1 cellular context compared by ENCODE assay signal in the genomic region with DNA sequence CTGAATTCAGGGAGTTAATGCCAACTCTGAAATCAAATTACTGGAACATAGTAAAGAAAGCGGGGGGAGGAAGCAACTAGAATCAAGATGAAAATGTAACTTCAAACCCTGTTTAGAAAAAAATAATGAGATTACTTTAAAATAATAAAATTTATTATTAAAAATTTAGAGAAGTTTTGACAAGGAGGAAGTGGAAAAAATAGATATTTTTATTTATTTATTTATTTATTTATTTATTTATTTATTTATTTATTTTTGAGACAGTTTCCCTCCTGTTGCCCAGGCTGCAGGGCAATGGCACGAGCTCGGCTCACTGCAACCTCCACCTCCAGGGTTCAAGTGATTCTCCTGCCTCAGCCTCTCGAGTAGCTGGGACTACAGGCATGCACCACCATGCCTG.
TF ChIP-seq lines count a peak whose summit lies in the region.

No MANE protein-coding gene starts in this region.

TF ChIP-seq in HEK293, 187 proteins besides CTCF, POLR2A, EP300 and RAD21:
- TF ChIP-seq, protein P1, sequence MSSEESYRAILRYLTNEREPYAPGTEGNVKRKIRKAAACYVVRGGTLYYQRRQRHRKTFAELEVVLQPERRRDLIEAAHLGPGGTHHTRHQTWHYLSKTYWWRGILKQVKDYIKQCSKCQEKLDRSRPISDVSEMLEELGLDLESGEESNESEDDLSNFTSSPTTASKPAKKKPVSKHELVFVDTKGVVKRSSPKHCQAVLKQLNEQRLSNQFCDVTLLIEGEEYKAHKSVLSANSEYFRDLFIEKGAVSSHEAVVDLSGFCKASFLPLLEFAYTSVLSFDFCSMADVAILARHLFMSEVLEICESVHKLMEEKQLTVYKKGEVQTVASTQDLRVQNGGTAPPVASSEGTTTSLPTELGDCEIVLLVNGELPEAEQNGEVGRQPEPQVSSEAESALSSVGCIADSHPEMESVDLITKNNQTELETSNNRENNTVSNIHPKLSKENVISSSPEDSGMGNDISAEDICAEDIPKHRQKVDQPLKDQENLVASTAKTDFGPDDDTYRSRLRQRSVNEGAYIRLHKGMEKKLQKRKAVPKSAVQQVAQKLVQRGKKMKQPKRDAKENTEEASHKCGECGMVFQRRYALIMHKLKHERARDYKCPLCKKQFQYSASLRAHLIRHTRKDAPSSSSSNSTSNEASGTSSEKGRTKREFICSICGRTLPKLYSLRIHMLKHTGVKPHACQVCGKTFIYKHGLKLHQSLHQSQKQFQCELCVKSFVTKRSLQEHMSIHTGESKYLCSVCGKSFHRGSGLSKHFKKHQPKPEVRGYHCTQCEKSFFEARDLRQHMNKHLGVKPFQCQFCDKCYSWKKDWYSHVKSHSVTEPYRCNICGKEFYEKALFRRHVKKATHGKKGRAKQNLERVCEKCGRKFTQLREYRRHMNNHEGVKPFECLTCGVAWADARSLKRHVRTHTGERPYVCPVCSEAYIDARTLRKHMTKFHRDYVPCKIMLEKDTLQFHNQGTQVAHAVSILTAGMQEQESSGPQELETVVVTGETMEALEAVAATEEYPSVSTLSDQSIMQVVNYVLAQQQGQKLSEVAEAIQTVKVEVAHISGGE (tag by site-specific recombination; conservative IDR thresholded peaks at IDR 0.05; ENCODE audit: low read depth), result peak; percentile 83
- TF ChIP-seq ZNF558 (tag by site-specific recombination; IDR thresholded peaks at IDR 0.05) (peak; percentile 78; the same call in 1 of the 2 replicates), ZNF266 (tag by site-specific recombination; IDR thresholded peaks at IDR 0.05; ENCODE audit: low read depth) (peak; percentile 35; the same call in 1 of the 2 replicates), ZBTB8A (tag by site-specific recombination; IDR thresholded peaks at IDR 0.05) (peak; percentile 85), ZNF121 (tag by site-specific recombination; IDR thresholded peaks at IDR 0.05) (0 out of 2 replicates have a peak, but pooled peaks have one; percentile 25), ZNF404 (tag by site-specific recombination; IDR thresholded peaks at IDR 0.05) (0 out of 2 replicates have a peak, but pooled peaks have one; percentile 46), ZNF629 (tag by site-specific recombination; IDR thresholded peaks at IDR 0.05) (peak; percentile 76), ZFP37 (tag by site-specific recombination; IDR thresholded peaks at IDR 0.05) (peak; percentile 70; the same call in 1 of the 2 replicates), ZNF560 (tag by site-specific recombination; IDR thresholded peaks at IDR 0.05; ENCODE audit: borderline replicate concordance) (peak; percentile 74; the same call in 1 of the 2 replicates), ZNF292 (tag by site-specific recombination; IDR thresholded peaks at IDR 0.05; ENCODE audit: borderline replicate concordance, low read depth) (0 out of 2 replicates have a peak, but pooled peaks have one; percentile 34), ZNF510 (tag by site-specific recombination; IDR thresholded peaks at IDR 0.05; ENCODE audit: insufficient replicate concordance) (peak; percentile 83), SP3 (tag by site-specific recombination; IDR thresholded peaks at IDR 0.05) (peak; percentile 24; the same call in 1 of the 2 replicates), ZNF202 (tag by site-specific recombination; IDR thresholded peaks at IDR 0.05; ENCODE audit: borderline replicate concordance) (0 out of 2 replicates have a peak, but pooled peaks have one; percentile 39), ZNF555 (tag by site-specific recombination; conservative IDR thresholded peaks at IDR 0.05) (peak; percentile 98), ZNF366 (tag by site-specific recombination; conservative IDR thresholded peaks at IDR 0.05) (0 out of 2 replicates have a peak, but pooled peaks have one; percentile 18), ZNF394 (tag by site-specific recombination; IDR thresholded peaks at IDR 0.05; ENCODE audit: borderline replicate concordance) (peak; percentile 99), ZNF529 (tag by site-specific recombination; IDR thresholded peaks at IDR 0.05; ENCODE audit: insufficient replicate concordance) (peak; percentile 78), ZXDB (tag by site-specific recombination; IDR thresholded peaks at IDR 0.05) (peak; percentile 82), ZNF664 (tag by site-specific recombination; IDR thresholded peaks at IDR 0.05) (peak; percentile 78), ZNF623 (tag by site-specific recombination; IDR thresholded peaks at IDR 0.05) (peak; percentile 85), ZNF433 (tag by site-specific recombination; IDR thresholded peaks at IDR 0.05; ENCODE audit: low read depth) (0 out of 2 replicates have a peak, but pooled peaks have one; percentile 36), ZNF426 (tag by site-specific recombination; IDR thresholded peaks at IDR 0.05) (peak; percentile 98), ZNF501 (tag by site-specific recombination; IDR thresholded peaks at IDR 0.05) (peak; percentile 67; the same call in 1 of the 2 replicates), ZNF140 (tag by site-specific recombination; IDR thresholded peaks at IDR 0.05) (peak; percentile 67; the same call in 1 of the 2 replicates), ZNF654 (tag by site-specific recombination; IDR thresholded peaks at IDR 0.05; ENCODE audit: low read depth) (peak; percentile 57), ZBTB21 (tag by site-specific recombination; IDR thresholded peaks at IDR 0.05) (peak; percentile 37; the same call in 1 of the 2 replicates)
- TF ChIP-seq, protein P2, sequence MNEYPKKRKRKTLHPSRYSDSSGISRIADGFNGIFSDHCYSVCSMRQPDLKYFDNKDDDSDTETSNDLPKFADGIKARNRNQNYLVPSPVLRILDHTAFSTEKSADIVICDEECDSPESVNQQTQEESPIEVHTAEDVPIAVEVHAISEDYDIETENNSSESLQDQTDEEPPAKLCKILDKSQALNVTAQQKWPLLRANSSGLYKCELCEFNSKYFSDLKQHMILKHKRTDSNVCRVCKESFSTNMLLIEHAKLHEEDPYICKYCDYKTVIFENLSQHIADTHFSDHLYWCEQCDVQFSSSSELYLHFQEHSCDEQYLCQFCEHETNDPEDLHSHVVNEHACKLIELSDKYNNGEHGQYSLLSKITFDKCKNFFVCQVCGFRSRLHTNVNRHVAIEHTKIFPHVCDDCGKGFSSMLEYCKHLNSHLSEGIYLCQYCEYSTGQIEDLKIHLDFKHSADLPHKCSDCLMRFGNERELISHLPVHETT (tag by site-specific recombination; IDR thresholded peaks at IDR 0.05), result peak; percentile 70; the same call in 1 of the 2 replicates
- TF ChIP-seq, protein P3, sequence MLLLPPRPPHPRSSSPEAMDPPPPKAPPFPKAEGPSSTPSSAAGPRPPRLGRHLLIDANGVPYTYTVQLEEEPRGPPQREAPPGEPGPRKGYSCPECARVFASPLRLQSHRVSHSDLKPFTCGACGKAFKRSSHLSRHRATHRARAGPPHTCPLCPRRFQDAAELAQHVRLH (tag by site-specific recombination; IDR thresholded peaks at IDR 0.05), result peak; percentile 43; the same call in 1 of the 2 replicates
- TF ChIP-seq, protein P4, sequence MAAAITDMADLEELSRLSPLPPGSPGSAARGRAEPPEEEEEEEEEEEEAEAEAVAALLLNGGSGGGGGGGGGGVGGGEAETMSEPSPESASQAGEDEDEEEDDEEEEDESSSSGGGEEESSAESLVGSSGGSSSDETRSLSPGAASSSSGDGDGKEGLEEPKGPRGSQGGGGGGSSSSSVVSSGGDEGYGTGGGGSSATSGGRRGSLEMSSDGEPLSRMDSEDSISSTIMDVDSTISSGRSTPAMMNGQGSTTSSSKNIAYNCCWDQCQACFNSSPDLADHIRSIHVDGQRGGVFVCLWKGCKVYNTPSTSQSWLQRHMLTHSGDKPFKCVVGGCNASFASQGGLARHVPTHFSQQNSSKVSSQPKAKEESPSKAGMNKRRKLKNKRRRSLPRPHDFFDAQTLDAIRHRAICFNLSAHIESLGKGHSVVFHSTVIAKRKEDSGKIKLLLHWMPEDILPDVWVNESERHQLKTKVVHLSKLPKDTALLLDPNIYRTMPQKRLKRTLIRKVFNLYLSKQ (tag by site-specific recombination; IDR thresholded peaks at IDR 0.05; ENCODE audit: borderline replicate concordance), result peak; percentile 85; the same call in 1 of the 2 replicates
- TF ChIP-seq, protein P5, sequence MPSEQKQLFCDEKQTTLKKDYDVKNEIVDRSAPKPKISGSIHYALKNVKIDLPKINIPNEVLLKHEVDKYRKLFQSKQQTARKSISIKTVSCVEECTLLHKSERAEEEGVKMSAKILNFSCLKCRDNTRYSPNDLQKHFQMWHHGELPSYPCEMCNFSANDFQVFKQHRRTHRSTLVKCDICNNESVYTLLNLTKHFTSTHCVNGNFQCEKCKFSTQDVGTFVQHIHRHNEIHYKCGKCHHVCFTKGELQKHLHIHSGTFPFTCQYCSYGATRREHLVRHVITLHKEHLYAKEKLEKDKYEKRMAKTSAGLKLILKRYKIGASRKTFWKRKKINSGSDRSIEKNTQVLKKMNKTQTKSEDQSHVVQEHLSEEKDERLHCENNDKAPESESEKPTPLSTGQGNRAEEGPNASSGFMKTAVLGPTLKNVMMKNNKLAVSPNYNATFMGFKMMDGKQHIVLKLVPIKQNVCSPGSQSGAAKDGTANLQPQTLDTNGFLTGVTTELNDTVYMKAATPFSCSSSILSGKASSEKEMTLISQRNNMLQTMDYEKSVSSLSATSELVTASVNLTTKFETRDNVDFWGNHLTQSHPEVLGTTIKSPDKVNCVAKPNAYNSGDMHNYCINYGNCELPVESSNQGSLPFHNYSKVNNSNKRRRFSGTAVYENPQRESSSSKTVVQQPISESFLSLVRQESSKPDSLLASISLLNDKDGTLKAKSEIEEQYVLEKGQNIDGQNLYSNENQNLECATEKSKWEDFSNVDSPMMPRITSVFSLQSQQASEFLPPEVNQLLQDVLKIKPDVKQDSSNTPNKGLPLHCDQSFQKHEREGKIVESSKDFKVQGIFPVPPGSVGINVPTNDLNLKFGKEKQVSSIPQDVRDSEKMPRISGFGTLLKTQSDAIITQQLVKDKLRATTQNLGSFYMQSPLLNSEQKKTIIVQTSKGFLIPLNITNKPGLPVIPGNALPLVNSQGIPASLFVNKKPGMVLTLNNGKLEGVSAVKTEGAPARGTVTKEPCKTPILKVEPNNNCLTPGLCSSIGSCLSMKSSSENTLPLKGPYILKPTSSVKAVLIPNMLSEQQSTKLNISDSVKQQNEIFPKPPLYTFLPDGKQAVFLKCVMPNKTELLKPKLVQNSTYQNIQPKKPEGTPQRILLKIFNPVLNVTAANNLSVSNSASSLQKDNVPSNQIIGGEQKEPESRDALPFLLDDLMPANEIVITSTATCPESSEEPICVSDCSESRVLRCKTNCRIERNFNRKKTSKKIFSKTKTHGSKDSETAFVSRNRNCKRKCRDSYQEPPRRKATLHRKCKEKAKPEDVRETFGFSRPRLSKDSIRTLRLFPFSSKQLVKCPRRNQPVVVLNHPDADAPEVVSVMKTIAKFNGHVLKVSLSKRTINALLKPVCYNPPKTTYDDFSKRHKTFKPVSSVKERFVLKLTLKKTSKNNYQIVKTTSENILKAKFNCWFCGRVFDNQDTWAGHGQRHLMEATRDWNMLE (tag by site-specific recombination; conservative IDR thresholded peaks at IDR 0.05; ENCODE audit: low read depth), result peak; percentile 94
- TF ChIP-seq, protein P6, sequence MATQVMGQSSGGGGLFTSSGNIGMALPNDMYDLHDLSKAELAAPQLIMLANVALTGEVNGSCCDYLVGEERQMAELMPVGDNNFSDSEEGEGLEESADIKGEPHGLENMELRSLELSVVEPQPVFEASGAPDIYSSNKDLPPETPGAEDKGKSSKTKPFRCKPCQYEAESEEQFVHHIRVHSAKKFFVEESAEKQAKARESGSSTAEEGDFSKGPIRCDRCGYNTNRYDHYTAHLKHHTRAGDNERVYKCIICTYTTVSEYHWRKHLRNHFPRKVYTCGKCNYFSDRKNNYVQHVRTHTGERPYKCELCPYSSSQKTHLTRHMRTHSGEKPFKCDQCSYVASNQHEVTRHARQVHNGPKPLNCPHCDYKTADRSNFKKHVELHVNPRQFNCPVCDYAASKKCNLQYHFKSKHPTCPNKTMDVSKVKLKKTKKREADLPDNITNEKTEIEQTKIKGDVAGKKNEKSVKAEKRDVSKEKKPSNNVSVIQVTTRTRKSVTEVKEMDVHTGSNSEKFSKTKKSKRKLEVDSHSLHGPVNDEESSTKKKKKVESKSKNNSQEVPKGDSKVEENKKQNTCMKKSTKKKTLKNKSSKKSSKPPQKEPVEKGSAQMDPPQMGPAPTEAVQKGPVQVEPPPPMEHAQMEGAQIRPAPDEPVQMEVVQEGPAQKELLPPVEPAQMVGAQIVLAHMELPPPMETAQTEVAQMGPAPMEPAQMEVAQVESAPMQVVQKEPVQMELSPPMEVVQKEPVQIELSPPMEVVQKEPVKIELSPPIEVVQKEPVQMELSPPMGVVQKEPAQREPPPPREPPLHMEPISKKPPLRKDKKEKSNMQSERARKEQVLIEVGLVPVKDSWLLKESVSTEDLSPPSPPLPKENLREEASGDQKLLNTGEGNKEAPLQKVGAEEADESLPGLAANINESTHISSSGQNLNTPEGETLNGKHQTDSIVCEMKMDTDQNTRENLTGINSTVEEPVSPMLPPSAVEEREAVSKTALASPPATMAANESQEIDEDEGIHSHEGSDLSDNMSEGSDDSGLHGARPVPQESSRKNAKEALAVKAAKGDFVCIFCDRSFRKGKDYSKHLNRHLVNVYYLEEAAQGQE (tag by site-specific recombination; IDR thresholded peaks at IDR 0.05), result peak; percentile 80
